Comparison of ENCODE assay signal across 18 cellular contexts in genomic region chr9:106700676-106701075, GRCh38.
"Had no signal": no experiment of that assay in that cellular context is flagged by ENCODE, and none has a peak within 500 bp of the region (broad histone marks: within the 10 kb centered on the region; RNA-seq: fewer than 3 reads in every experiment).

No MANE protein-coding gene starts in this region.

- H3K36me3 ChIP-seq: WERI-Rb-1 had no signal

- H3K4me1 Mint-ChIP-seq: activated naive CD4-positive, alpha-beta T cell treated with anti-CD3 and anti-CD28 coated beads, Interleukin-2, amount 50 U/mL, for 24 hours; memory B cell; naive B cell; stimulated activated naive B cell treated with anti-CD40 and anti-IgM and Interleukin-4, amounts not matched to agents 10 μg/mL and 1 μg/mL and 100 μg/mL, for 72 hours had no signal

- H3K27me3 Mint-ChIP-seq: activated naive CD4-positive, alpha-beta T cell treated with anti-CD3 and anti-CD28 coated beads, Interleukin-2, amount 50 U/mL, for 24 hours; memory B cell; stimulated activated naive B cell treated with anti-CD40 and anti-IgM and Interleukin-4, amounts not matched to agents 10 μg/mL and 1 μg/mL and 100 μg/mL, for 72 hours had no signal

- H3K4me3 Mint-ChIP-seq: activated naive CD4-positive, alpha-beta T cell treated with anti-CD3 and anti-CD28 coated beads, Interleukin-2, amount 50 U/mL, for 24 hours; activated T-cell treated with anti-CD3 and anti-CD28 coated beads, Interleukin-2, amount 50 U/mL, for 72 hours; memory B cell; naive B cell; neural crest cell; stimulated activated naive B cell treated with anti-CD40 and anti-IgM and Interleukin-4, amounts not matched to agents 10 μg/mL and 1 μg/mL and 100 μg/mL, for 72 hours had no signal

- H3K36me3 Mint-ChIP-seq: activated naive CD4-positive, alpha-beta T cell treated with anti-CD3 and anti-CD28 coated beads, Interleukin-2, amount 50 U/mL, for 24 hours; memory B cell; naive B cell; stimulated activated naive B cell treated with anti-CD40 and anti-IgM and Interleukin-4, amounts not matched to agents 10 μg/mL and 1 μg/mL and 100 μg/mL, for 72 hours had no signal

- H3K27ac Mint-ChIP-seq: activated naive CD4-positive, alpha-beta T cell treated with anti-CD3 and anti-CD28 coated beads, Interleukin-2, amount 50 U/mL, for 24 hours; activated T-cell treated with anti-CD3 and anti-CD28 coated beads, Interleukin-2, amount 50 U/mL, for 72 hours; memory B cell; naive B cell; stimulated activated naive B cell treated with anti-CD40 and anti-IgM and Interleukin-4, amounts not matched to agents 10 μg/mL and 1 μg/mL and 100 μg/mL, for 72 hours had no signal

- DNase-seq: activated CD4-positive, alpha-beta T cell treated with anti-CD3 and anti-CD28 coated beads for 1 hour; activated CD8-positive, alpha-beta memory T cell treated with anti-CD3 and anti-CD28 coated beads for 24 hours; activated CD8-positive, alpha-beta memory T cell treated with anti-CD3 and anti-CD28 coated beads, Interleukin-2, amount 50 U/mL, for 48 hours; activated gamma-delta T cell; activated T-cell treated with anti-CD3 and anti-CD28 coated beads, Interleukin-2, amount 50 U/mL, for 72 hours; amniotic stem cell; cortex of kidney; kidney glomerular epithelial cell; left ventricle myocardium superior; naive B cell; retina; stimulated activated naive B cell treated with anti-CD40 and anti-IgM and Interleukin-4, amounts not matched to agents 10 μg/mL and 1 μg/mL and 100 μg/mL, for 72 hours; SW 1271; T-helper 2 cell; WERI-Rb-1 had no signal

- H3K27ac ChIP-seq: WERI-Rb-1 had no signal
